19 cellular contexts compared by ENCODE assay signal in the genomic region with DNA sequence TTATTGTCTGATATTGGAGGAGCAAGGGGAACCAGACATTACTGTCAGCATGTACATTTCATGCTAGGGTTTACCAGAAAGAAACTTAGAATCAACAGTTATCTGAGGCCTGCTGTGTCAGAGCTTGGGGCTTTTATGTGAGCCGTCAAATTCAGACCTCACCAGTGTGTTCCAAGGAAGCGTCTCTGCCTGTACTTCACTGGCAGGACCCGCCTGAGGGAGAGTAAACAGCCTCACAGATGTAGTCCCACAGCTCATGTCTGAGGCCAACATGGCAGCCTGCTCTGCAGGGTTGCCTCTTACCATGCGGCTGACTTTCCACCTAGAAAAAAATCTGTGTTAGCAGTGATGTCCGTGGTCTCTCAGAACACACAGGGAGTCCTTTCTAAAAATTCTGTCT.
A peak's percentile ranks its signal among the peaks of the same experiment; 100 is the strongest.
DNase-seq lines count a peak whose midpoint lies in the region; ATAC-seq and TF ChIP-seq lines count a peak whose summit lies in the region.
"Had no signal": no experiment of that assay in that cellular context is flagged by ENCODE, and none has a peak within 500 bp of the region (broad histone marks: within the 10 kb centered on the region; RNA-seq: fewer than 3 reads in every experiment).

No MANE protein-coding gene starts in this region.

- H3K4me3 Mint-ChIP-seq in natural killer cell (no peak overlapping the region), nephron progenitor cell (no peak overlapping the region)
- no peak overlapping the region for H3K4me3 Mint-ChIP-seq in natural killer cell treated with Interleukin-12 subunit alpha and Interleukin-12 subunit beta and Interleukin-15 and Interleukin-18, amount 100 ng/mL, for 72 hours
- H3K4me3 Mint-ChIP-seq: B cell; CD4-positive, CD25-positive, alpha-beta regulatory T cell; CD8-positive, alpha-beta T cell had no signal

- H3K36me3 Mint-ChIP-seq in natural killer cell (peaks cover 9% of the 10 kb centered on the region), nephron progenitor cell (ENCODE audit: low read depth) (peaks cover 85% of the 10 kb centered on the region)
- H3K36me3 Mint-ChIP-seq in natural killer cell treated with Interleukin-12 subunit alpha and Interleukin-12 subunit beta and Interleukin-15 and Interleukin-18, amount 100 ng/mL, for 72 hours: peaks cover 9% of the 10 kb centered on the region

- H3K4me1 Mint-ChIP-seq in natural killer cell (peaks cover 29 to 33% of the 10 kb centered on the region in 2 donors), nephron progenitor cell (peaks cover 13% of the 10 kb centered on the region)
- peaks cover 0 to 17% of the 10 kb centered on the region in 2 donors for H3K4me1 Mint-ChIP-seq in natural killer cell treated with Interleukin-12 subunit alpha and Interleukin-12 subunit beta and Interleukin-15 and Interleukin-18, amount 100 ng/mL, for 72 hours (ENCODE audit: low read depth in 2 of 2)
- H3K4me1 Mint-ChIP-seq: B cell; CD4-positive, CD25-positive, alpha-beta regulatory T cell had no signal

- H3K27ac Mint-ChIP-seq in natural killer cell (peak overlapping the region; percentile 47 to 57), nephron progenitor cell (peak overlapping the region; percentile 42)
- peak overlapping the region in 1 of 2 donors; percentile 57 for H3K27ac Mint-ChIP-seq in natural killer cell treated with Interleukin-12 subunit alpha and Interleukin-12 subunit beta and Interleukin-15 and Interleukin-18, amount 100 ng/mL, for 72 hours
- H3K27ac Mint-ChIP-seq: B cell; CD4-positive, CD25-positive, alpha-beta regulatory T cell; CD8-positive, alpha-beta T cell had no signal

- TF ChIP-seq CTCF in natural killer cell (IDR thresholded peaks at IDR 0.05) (no peak), nephron progenitor cell (IDR thresholded peaks at IDR 0.05) (no peak)

- ATAC-seq in natural killer cell: no peak
- ATAC-seq in natural killer cell treated with Interleukin-12 subunit alpha and Interleukin-12 subunit beta and Interleukin-15 and Interleukin-18, amount 100 ng/mL, for 72 hours: no peak
- ATAC-seq in GM18909 (IDR thresholded peaks at IDR 0.05; ENCODE audit: poor library complexity, unreplicated experiment): no peak
- ATAC-seq: CD8-positive, alpha-beta T cell; GM12878 had no signal

- intact Hi-C loops in natural killer cell (cut with micrococcal nuclease): no loop called here

- DNase-seq in NCI-H146 (lab: John Stamatoyannopoulos, UW) (peak; percentile 51), NCI-H146 treated with DMSO at 0.1 percent for 48 hours (lab: John Stamatoyannopoulos, UW; ENCODE audit: unreplicated experiment) (no peak), natural killer cell (no peak), nephron progenitor cell (no peak)
- no peak for DNase-seq in natural killer cell treated with Interleukin-12 subunit alpha and Interleukin-12 subunit beta and Interleukin-15 and Interleukin-18, amount 100 ng/mL, for 72 hours (ENCODE audit: low spot score)
- DNase-seq in effector CD4-positive, alpha-beta T cell: no peak
- DNase-seq: Caco-2; CD4-positive, CD25-positive, alpha-beta regulatory T cell; CD8-positive, alpha-beta T cell; DMS 273 treated with DMSO at 0.1 percent for 48 hours; DMS79; EL; GDM1; GM23248; H7; HCEC 1CT had no signal

- no peaks in the 10 kb centered on the region for H3K9me3 Mint-ChIP-seq in natural killer cell
- no peaks in the 10 kb centered on the region for H3K9me3 Mint-ChIP-seq in natural killer cell treated with Interleukin-12 subunit alpha and Interleukin-12 subunit beta and Interleukin-15 and Interleukin-18, amount 100 ng/mL, for 72 hours
- peaks cover 17% of the 10 kb centered on the region for H3K9me3 Mint-ChIP-seq in nephron progenitor cell

- no peaks in the 10 kb centered on the region for H3K27me3 Mint-ChIP-seq in natural killer cell (ENCODE audit: low read depth in 2 of 2)
- no peaks in the 10 kb centered on the region for H3K27me3 Mint-ChIP-seq in natural killer cell treated with Interleukin-12 subunit alpha and Interleukin-12 subunit beta and Interleukin-15 and Interleukin-18, amount 100 ng/mL, for 72 hours
- no peaks in the 10 kb centered on the region for H3K27me3 Mint-ChIP-seq in nephron progenitor cell (ENCODE audit: low read depth, poor library complexity)
- H3K27me3 Mint-ChIP-seq: B cell; CD4-positive, CD25-positive, alpha-beta regulatory T cell had no signal
